8 cellular contexts compared by ENCODE assay signal in genomic region chr7:113086431-113086888, GRCh38. TPM values are rescaled to one million over a fixed set of nuclear protein-coding genes. Genes with fewer than 3 reads are reported as not detected.
A peak's percentile ranks its signal among the peaks of the same experiment; 100 is the strongest.
DNase-seq lines count a peak whose midpoint lies in the region; ATAC-seq lines count a peak whose summit lies in the region.

TSS of gene GPR85 (minus strand) at chr7:113086827. CDS start at chr7:113084721, 2,106 bp downstream.

- H3K27me3 ChIP-seq in HAP-1 (ENCODE audit: low read depth), result peaks cover 31% of the 10 kb centered on the region

- no peaks in the 10 kb centered on the region for H3K9me3 ChIP-seq in HAP-1

- no peaks in the 10 kb centered on the region for H3K36me3 ChIP-seq in HAP-1 (replicated peaks)

- peaks cover 3% of the 10 kb centered on the region for H3K36me3 Mint-ChIP-seq in effector memory CD8-positive, alpha-beta T cell (ENCODE audit: insufficient read depth)
- H3K36me3 Mint-ChIP-seq in memory B cell, result no peaks in the 10 kb centered on the region
- no peaks in the 10 kb centered on the region for H3K36me3 Mint-ChIP-seq in stimulated activated naive CD8-positive, alpha-beta T cell treated with anti-CD3 and anti-CD28 coated beads, Interleukin-15, Interleukin-2, amounts not matched to agents 100 ng/mL and 50 ng/mL, for 24 hours (ENCODE audit: low read depth)

- no peaks in the 10 kb centered on the region for H3K9me3 Mint-ChIP-seq in effector memory CD8-positive, alpha-beta T cell
- H3K9me3 Mint-ChIP-seq in memory B cell, result no peaks in the 10 kb centered on the region
- no peaks in the 10 kb centered on the region for H3K9me3 Mint-ChIP-seq in stimulated activated naive CD8-positive, alpha-beta T cell treated with anti-CD3 and anti-CD28 coated beads, Interleukin-15, Interleukin-2, amounts not matched to agents 100 ng/mL and 50 ng/mL, for 24 hours

- peaks cover 44 to 54% of the 10 kb centered on the region in 2 donors for H3K27me3 Mint-ChIP-seq in effector memory CD8-positive, alpha-beta T cell
- H3K27me3 Mint-ChIP-seq in memory B cell, result peaks cover 13% of the 10 kb centered on the region
- peaks cover 63% of the 10 kb centered on the region for H3K27me3 Mint-ChIP-seq in stimulated activated naive CD8-positive, alpha-beta T cell treated with anti-CD3 and anti-CD28 coated beads, Interleukin-15, Interleukin-2, amounts not matched to agents 100 ng/mL and 50 ng/mL, for 24 hours

- H3K4me1 ChIP-seq in HAP-1, result no peaks in the 10 kb centered on the region; the same call in none of the 2 replicates

- in situ Hi-C loops in G401 (cut with HindIII; ENCODE audit: low sequenced_read_pairs) (no loop called here), HAP-1 (cut with MboI; ENCODE audit: low sequenced_read_pairs) (no loop called here)

- H3K4me3 Mint-ChIP-seq in effector memory CD8-positive, alpha-beta T cell, result peak within 1 kb of the TSS; percentile 21 to 35
- H3K4me3 Mint-ChIP-seq in memory B cell, result peak within 1 kb of the TSS; percentile 74
- peak within 1 kb of the TSS; percentile 58 for H3K4me3 Mint-ChIP-seq in stimulated activated naive CD8-positive, alpha-beta T cell treated with anti-CD3 and anti-CD28 coated beads, Interleukin-15, Interleukin-2, amounts not matched to agents 100 ng/mL and 50 ng/mL, for 24 hours

- peak; percentile 78 for DNase-seq in G401 (ENCODE audit: low spot score)
- DNase-seq in HAP-1 (ENCODE audit: low spot score in 2 of 2), result peak; percentile 22 to 65
- peak; percentile 68 to 93 (median 86) for DNase-seq in NCI-H1417 (lab: John Stamatoyannopoulos, UW)
- DNase-seq in activated CD4-positive, alpha-beta T cell treated with anti-CD3 and anti-CD28 coated beads for 48 hours, result peak; percentile 49
- peak in 1 of 3 experiments; percentile 3 for DNase-seq in effector memory CD8-positive, alpha-beta T cell
- peak; percentile 11 to 23 for DNase-seq in memory B cell (ENCODE audit: low spot score in 2 of 2)
- DNase-seq in SHP77 treated with DMSO at 0.1 percent for 48 hours (lab: John Stamatoyannopoulos, UW), result no peak

- peak within 1 kb of the TSS; percentile 18 for H3K4me3 ChIP-seq in HAP-1

- no peak within 1 kb of the TSS for H3K27ac Mint-ChIP-seq in effector memory CD8-positive, alpha-beta T cell
- H3K27ac Mint-ChIP-seq in memory B cell, result peak within 1 kb of the TSS; percentile 28
- no peak within 1 kb of the TSS for H3K27ac Mint-ChIP-seq in stimulated activated naive CD8-positive, alpha-beta T cell treated with anti-CD3 and anti-CD28 coated beads, Interleukin-15, Interleukin-2, amounts not matched to agents 100 ng/mL and 50 ng/mL, for 24 hours

- no peaks in the 10 kb centered on the region for H3K4me1 Mint-ChIP-seq in effector memory CD8-positive, alpha-beta T cell (ENCODE audit: low read depth in 2 of 2)
- H3K4me1 Mint-ChIP-seq in memory B cell, result peaks cover 5% of the 10 kb centered on the region
- peaks cover 9% of the 10 kb centered on the region for H3K4me1 Mint-ChIP-seq in stimulated activated naive CD8-positive, alpha-beta T cell treated with anti-CD3 and anti-CD28 coated beads, Interleukin-15, Interleukin-2, amounts not matched to agents 100 ng/mL and 50 ng/mL, for 24 hours (ENCODE audit: low read depth)

- peak; percentile 54 for ATAC-seq in effector memory CD8-positive, alpha-beta T cell (replicated peaks)
- peak; percentile 83 for ATAC-seq in memory B cell (ENCODE audit: low read depth)

RNA-seq across cellular contexts. Expression of gene GPR85, which starts in this region (rescaled TPM):
- not detected in 2 replicates for total RNA-seq in G401 (2014; rRNA removed; shearing (Covaris generic))

Comparison
In these comparisons a context has a peak if more than half of its experiments do, and no peak if none do; other contexts are left out.
1. Peak in DNase-seq in G401; RNA of the gene not detected or under 1 TPM.